In genomic region chr1:208089971-208090755, GRCh38 we compare ENCODE assay signal across 14 cellular contexts.
DNase-seq lines count a peak whose midpoint lies in the region; ATAC-seq and TF ChIP-seq lines count a peak whose summit lies in the region.
"Had no signal": no experiment of that assay in that cellular context is flagged by ENCODE, and none has a peak within 500 bp of the region (broad histone marks: within the 10 kb centered on the region; RNA-seq: fewer than 3 reads in every experiment).

No MANE protein-coding gene starts in this region.

- DNase-seq in DMS79 treated with DMSO at 0.1 percent for 48 hours (lab: John Stamatoyannopoulos, UW) (peak; percentile 5), DMS79 (lab: John Stamatoyannopoulos, UW) (no peak), cerebellar cortex (ENCODE audit: low spot score) (peak; percentile 76), hepatic stellate cell (ENCODE audit: low spot score) (peak; percentile 30), transverse colon (no peak), OCI-M1 (lab: John Stamatoyannopoulos, UW) (no peak)
- DNase-seq: activated effector memory CD4-positive, alpha-beta T cell treated with Interleukin-2 at 50 U/mL for 16 hours; dermis blood vessel endothelial cell; DMS 273 treated with DMSO at 0.1 percent for 48 hours had no signal

- ATAC-seq in HG03095 (IDR thresholded peaks at IDR 0.05; ENCODE audit: unreplicated experiment) = no peak
- no peak for ATAC-seq in HG02840 (IDR thresholded peaks at IDR 0.05; ENCODE audit: low FRiP score, unreplicated experiment)
- ATAC-seq: activated CD4-positive, CD25-positive, alpha-beta regulatory T cell treated with anti-CD3 and anti-CD28 coated beads, Interleukin-2, amount 50 U/mL, for 24 hours had no signal

- TF ChIP-seq EP300 in transverse colon (IDR thresholded peaks at IDR 0.05; ENCODE audit: low read depth) = no peak

- H3K36me3 ChIP-seq in transverse colon = peaks cover 0 to 15% (median 7%) of the 10 kb centered on the region in 4 donors

- no peak overlapping the region for H3K4me3 ChIP-seq in transverse colon
- H3K4me3 ChIP-seq: SK-N-MC had no signal

- H3K9me3 ChIP-seq in transverse colon = no peaks in the 10 kb centered on the region

- in situ Hi-C loops in transverse colon (cut with MboI; ENCODE audit: low pct_ligation_motif_present in 1 of 4, low pct_unique_long_range_greater_than_20kb in 1 of 4, low sequenced_read_pairs in 3 of 4) = no loop called here

- no peak for TF ChIP-seq CTCF in transverse colon (IDR thresholded peaks at IDR 0.05)

- no peak for TF ChIP-seq POLR2A in transverse colon (IDR thresholded peaks at IDR 0.05)

- H3K27me3 ChIP-seq in transverse colon = no peaks in the 10 kb centered on the region

- intact Hi-C loops in transverse colon (cut with DNase I; ENCODE audit: low total_unique reads) = loop anchor here (10.0 kb wide), 1 partner anchor 65 kb away; no protein-coding TSS in a partner anchor

- H3K27ac ChIP-seq in transverse colon = peak overlapping the region; percentile 7 to 41 (median 27)
- H3K27ac ChIP-seq: 22Rv1, SK-N-MC had no signal

- WGBS in transverse colon (ENCODE audit: low coverage in 1 of 2), 2 donors = 53 to 70% methylated on average over 3 to 11 of the region's 11 CpGs

- H3K4me1 ChIP-seq in transverse colon = peaks cover 0 to 29% (median 9%) of the 10 kb centered on the region in 4 donors

Comparison
In these comparisons a context has a peak if more than half of its experiments do, and no peak if none do; other contexts are left out.
1. DNase-seq: peak in DMS79 treated with DMSO at 0.1 percent for 48 hours (single experiment), cerebellar cortex (single experiment) and hepatic stellate cell (single experiment); none in DMS79 (single experiment), transverse colon (single experiment) and OCI-M1 (single experiment).